ENCODE assay signal across 31 cellular contexts in genomic region chr2:32691678-32692077, GRCh38.
"Had no signal": no experiment of that assay in that cellular context is flagged by ENCODE, and none has a peak within 500 bp of the region (broad histone marks: within the 10 kb centered on the region; RNA-seq: fewer than 3 reads in every experiment).

No MANE protein-coding gene starts in this region.

- H3K36me3 ChIP-seq: ascending aorta, cardiac muscle cell, colonic mucosa had no signal

- DNase-seq: activated B cell treated with CpG ODN at 0.5 μM for 24 hours; activated CD4-positive, alpha-beta memory T cell treated with anti-CD3 and anti-CD28 coated beads for 36 hours; activated CD4-positive, alpha-beta T cell treated with anti-CD3 and anti-CD28 coated beads for 4 hours; activated CD4-positive, alpha-beta T cell treated with anti-CD3 and anti-CD28 coated beads, Interleukin-2, amount 10 ng/mL, durations not matched to agents 7 days and 5 days; activated CD4-positive, alpha-beta T cell treated with anti-CD3 and anti-CD28 coated beads, Interleukin-2, amount 50 U/mL, for 4 hours; activated CD4-positive, CD25-positive, alpha-beta regulatory T cell treated with anti-CD3 and anti-CD28 coated beads, Interleukin-2, amount 50 U/mL, for 72 hours; activated CD8-positive, alpha-beta memory T cell treated with anti-CD3 and anti-CD28 coated beads, Interleukin-2, amount 50 U/mL, for 4 hours; activated CD8-positive, alpha-beta T cell treated with anti-CD3 and anti-CD28 coated beads for 36 hours; activated effector memory CD4-positive, alpha-beta T cell treated with anti-CD3 and anti-CD28 coated beads, Interleukin-2, amount 50 U/mL, for 16 hours; activated gamma-delta T cell treated with Interleukin-2 at 50 U/mL for 16 hours; activated naive CD4-positive, alpha-beta T cell; activated naive CD4-positive, alpha-beta T cell treated with anti-CD3 and anti-CD28 coated beads for 36 hours; activated naive CD4-positive, alpha-beta T cell treated with anti-CD3 and anti-CD28 coated beads, Interleukin-2, amount 50 U/mL, for 16 hours; activated naive CD8-positive, alpha-beta T cell treated with anti-CD3 and anti-CD28 coated beads for 36 hours; activated T-cell treated with anti-CD3 and anti-CD28 coated beads for 4 hours; activated T-cell treated with anti-CD3 and anti-CD28 coated beads, Interleukin-2, amount 50 U/mL, for 1 hour; activated T-cell treated with anti-CD3 and anti-CD28 coated beads, Interleukin-2, amount 50 U/mL, for 4 hours; activated T-cell treated with anti-CD3 and anti-CD28 coated beads, Interleukin-2, amount 50 U/mL, for 72 hours; amygdala; anterior cingulate cortex; caudate nucleus; cerebellar nuclear complex; colonic mucosa; T-helper 1 cell; T-helper 2 cell; T-helper 9 cell had no signal

- FAIRE-seq: bronchial epithelial cell, TTC549 had no signal

- H3K27ac ChIP-seq: ascending aorta, cardiac muscle cell, colonic mucosa, VCaP had no signal

- H3K4me1 ChIP-seq: ascending aorta, colonic mucosa had no signal

- H3K9me3 ChIP-seq: ascending aorta, colonic mucosa had no signal

- H3K27me3 ChIP-seq: ascending aorta, cardiac muscle cell, colonic mucosa had no signal

- H3K4me3 ChIP-seq: ascending aorta, cardiac muscle cell, colonic mucosa had no signal
